Comparison of ENCODE assay signal across 22 cellular contexts in the genomic region with DNA sequence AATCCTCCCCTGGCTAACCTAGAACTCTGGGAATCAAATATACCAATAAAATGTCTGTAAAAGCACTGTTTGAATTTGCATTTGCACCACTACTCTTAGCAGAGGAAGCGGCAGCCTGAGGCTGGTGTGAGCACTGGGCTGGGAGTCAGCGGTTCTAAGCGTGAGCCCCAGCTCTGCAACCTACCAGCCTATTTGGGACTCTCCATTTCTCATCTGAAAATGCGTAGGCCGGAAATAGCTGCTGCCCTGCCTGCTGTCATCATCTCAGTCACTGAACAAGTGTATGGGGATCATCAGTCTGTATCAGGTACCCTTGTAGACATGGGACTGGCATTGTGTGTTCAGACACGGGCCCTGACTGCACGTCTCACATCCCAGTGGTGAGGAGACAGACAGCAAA.
"Had no signal": no experiment of that assay in that cellular context is flagged by ENCODE, and none has a peak within 500 bp of the region (broad histone marks: within the 10 kb centered on the region; RNA-seq: fewer than 3 reads in every experiment).

No MANE protein-coding gene starts in this region.

- H3K36me3 ChIP-seq: esophagus squamous epithelium, neural progenitor cell, sigmoid colon, tibial artery had no signal

- H3K9ac ChIP-seq: neural progenitor cell had no signal

- H3K27me3 ChIP-seq: esophagus squamous epithelium, neural progenitor cell, sigmoid colon, testis, tibial artery had no signal

- H3K9me3 ChIP-seq: esophagus squamous epithelium, mucosa of descending colon, psoas muscle, sigmoid colon, testis, tibial artery had no signal

- FAIRE-seq: endometrium had no signal

- H3K4me3 ChIP-seq: esophagus squamous epithelium, lung, mucosa of descending colon, neural progenitor cell, psoas muscle, sigmoid colon, testis, tibial artery had no signal

- H3K4me1 ChIP-seq: esophagus squamous epithelium, neural progenitor cell, psoas muscle, sigmoid colon, tibial artery had no signal

- H3K27ac ChIP-seq: esophagus squamous epithelium, neural progenitor cell, psoas muscle, sigmoid colon, testis, tibial artery had no signal

- ATAC-seq: effector memory CD8-positive, alpha-beta T cell; naive thymus-derived CD4-positive, alpha-beta T cell; right cardiac atrium; stimulated activated effector memory CD8-positive, alpha-beta T cell treated with anti-CD3 and anti-CD28 coated beads, Interleukin-12 subunit alpha, Interleukin-12 subunit beta, amount 100 ng/mL, for 72 hours; stimulated activated naive CD8-positive, alpha-beta T cell treated with anti-CD3 and anti-CD28 coated beads, Interleukin-15, Interleukin-2, amounts not matched to agents 100 U/mL and 50 U/mL, for 24 hours had no signal

- DNase-seq: cortex of kidney; effector memory CD8-positive, alpha-beta T cell; erythroblast; esophagus squamous epithelium; foreskin melanocyte; glutamatergic neuron; immature natural killer cell; islet precursor cell; naive thymus-derived CD4-positive, alpha-beta T cell; psoas muscle; right cardiac atrium; sigmoid colon; stimulated activated CD4-positive, alpha-beta T cell treated with anti-CD3 and anti-CD28 coated beads, Interleukin-2, amount 100 ng/mL, for 24 hours; stimulated activated CD4-positive, alpha-beta T cell treated with anti-CD3 and anti-CD28 coated beads, Interleukin-4, amount 100 ng/mL, for 24 hours; stimulated activated naive CD8-positive, alpha-beta T cell treated with anti-CD3 and anti-CD28 coated beads, Interleukin-15, Interleukin-2, amounts not matched to agents 100 U/mL and 50 U/mL, for 24 hours; testis; tibial artery had no signal
